ENCODE assay signal across 29 cellular contexts in the genomic region with DNA sequence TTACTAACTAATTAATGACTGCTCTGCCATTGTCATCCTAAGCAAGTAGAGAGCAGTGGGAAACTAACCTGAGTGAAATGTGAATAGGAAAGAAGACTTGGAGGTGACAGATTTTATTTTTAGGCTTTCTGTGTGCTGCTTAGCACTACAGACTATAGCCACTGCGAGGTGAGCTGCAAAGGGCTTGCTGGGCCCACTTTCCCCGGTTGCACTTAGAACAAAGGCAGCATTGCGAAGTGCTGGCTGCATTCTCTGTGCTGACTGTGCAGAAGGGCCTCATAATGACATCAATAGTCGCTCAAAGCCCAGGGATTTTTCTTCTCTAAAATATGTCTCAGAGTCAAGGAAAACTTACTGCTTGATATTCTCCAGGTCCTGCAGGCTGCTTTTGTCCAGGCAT.
DNase-seq lines count a peak whose midpoint lies in the region; ATAC-seq, FAIRE-seq and TF ChIP-seq lines count a peak whose summit lies in the region.
"Had no signal": no experiment of that assay in that cellular context is flagged by ENCODE, and none has a peak within 500 bp of the region (broad histone marks: within the 10 kb centered on the region; RNA-seq: fewer than 3 reads in every experiment).

No MANE protein-coding gene starts in this region.

- no peak for TF ChIP-seq CTCF in WTC11 (IDR thresholded peaks at IDR 0.05)
- TF ChIP-seq CTCF in glutamatergic neuron (IDR thresholded peaks at IDR 0.05; ENCODE audit: partially characterized antibody, unreplicated experiment) = no peak

- no peak for DNase-seq in WTC11 (ENCODE audit: low spot score)
- DNase-seq in glutamatergic neuron = peak; percentile 15
- DNase-seq in iPS-NIHi11 (ENCODE audit: low spot score) = peak; percentile 15
- DNase-seq in posterior cingulate gyrus = peak in 6 of 10 donors; percentile 6 to 81 (median 52)
- no peak for DNase-seq in GM12892 (ENCODE audit: insufficient read length)
- DNase-seq in natural killer cell treated with Interleukin-12 subunit alpha and Interleukin-12 subunit beta and Interleukin-15 and Interleukin-18, amount 100 ng/mL, for 72 hours (ENCODE audit: low spot score) = no peak
- no peak for DNase-seq in SK-N-DZ (ENCODE audit: low spot score)
- DNase-seq: activated CD4-positive, alpha-beta T cell treated with anti-CD3 and anti-CD28 coated beads, Interleukin-2, amount 10 ng/mL, durations not matched to agents 7 days and 5 days; activated gamma-delta T cell treated with Interleukin-2 at 50 U/mL for 16 hours; activated T-cell treated with anti-CD3 and anti-CD28 coated beads, Interleukin-2, amount 50 U/mL, for 4 hours; cerebellar nuclear complex; COR-L47; DMS79; GF-D8; HFFc6; Karpas-422; mammary epithelial cell; NCI-H1436; NCI-H2107; NCI-H524 treated with DMSO at 0.1 percent for 48 hours; SHP77 treated with DMSO at 0.1 percent for 48 hours; spleen; stimulated activated CD4-positive, alpha-beta T cell treated with anti-CD3 and anti-CD28 coated beads, Interleukin-2, amount 100 ng/mL, for 48 hours; T1000 had no signal

- peak; percentile 69 for ATAC-seq in WTC11
- ATAC-seq in natural killer cell treated with Interleukin-12 subunit alpha and Interleukin-12 subunit beta and Interleukin-15 and Interleukin-18, amount 100 ng/mL, for 72 hours = no peak
- no peak for ATAC-seq in HG02571 (IDR thresholded peaks at IDR 0.05; ENCODE audit: unreplicated experiment)
- ATAC-seq: activated T-cell treated with anti-CD3 and anti-CD28 coated beads, Interleukin-2, amount 50 U/mL, for 4 hours; gastroesophageal sphincter had no signal

- POLR2A ChIA-PET in WTC11 (lab: Charles Lee) = no interaction called here

- no peak for FAIRE-seq in GM12892 (lab: Jason Lieb, UNC)
- FAIRE-seq: astrocyte, endothelial cell of umbilical vein, GM18507 had no signal

- H3K27me3 Mint-ChIP-seq in WTC11 (ENCODE audit: low read depth) = no peaks in the 10 kb centered on the region
- no peaks in the 10 kb centered on the region for H3K27me3 Mint-ChIP-seq in glutamatergic neuron (ENCODE audit: unreplicated experiment)
- no peaks in the 10 kb centered on the region for H3K27me3 Mint-ChIP-seq in natural killer cell treated with Interleukin-12 subunit alpha and Interleukin-12 subunit beta and Interleukin-15 and Interleukin-18, amount 100 ng/mL, for 72 hours
- H3K27me3 Mint-ChIP-seq: activated CD4-positive, alpha-beta T cell treated with anti-CD3 and anti-CD28 coated beads, Interleukin-2, amount 10 ng/mL, durations not matched to agents 7 days and 5 days had no signal

- intact Hi-C loops in posterior cingulate gyrus (cut with DNase I) = no loop called here

- H3K9me3 Mint-ChIP-seq in WTC11 (0 out of 2 replicates have a peak, but pooled peaks cover under 1% of the 10 kb centered on the region), glutamatergic neuron (ENCODE audit: unreplicated experiment) (no peaks in the 10 kb centered on the region)
- peaks cover 23% of the 10 kb centered on the region for H3K9me3 Mint-ChIP-seq in natural killer cell treated with Interleukin-12 subunit alpha and Interleukin-12 subunit beta and Interleukin-15 and Interleukin-18, amount 100 ng/mL, for 72 hours
- H3K9me3 Mint-ChIP-seq: activated CD4-positive, alpha-beta T cell treated with anti-CD3 and anti-CD28 coated beads, Interleukin-2, amount 10 ng/mL, durations not matched to agents 7 days and 5 days had no signal

- TF ChIP-seq POLR2A in GM12892 (IDR thresholded peaks at IDR 0.05; ENCODE audit: low read depth, low read length) = no peak

- H3K4me3 Mint-ChIP-seq in WTC11 (no peak overlapping the region), glutamatergic neuron (ENCODE audit: unreplicated experiment) (no peak overlapping the region)
- no peak overlapping the region for H3K4me3 Mint-ChIP-seq in natural killer cell treated with Interleukin-12 subunit alpha and Interleukin-12 subunit beta and Interleukin-15 and Interleukin-18, amount 100 ng/mL, for 72 hours
- H3K4me3 Mint-ChIP-seq: activated CD4-positive, alpha-beta T cell treated with anti-CD3 and anti-CD28 coated beads, Interleukin-2, amount 10 ng/mL, durations not matched to agents 7 days and 5 days; activated T-cell treated with anti-CD3 and anti-CD28 coated beads, Interleukin-2, amount 50 U/mL, for 4 hours; HFFc6 had no signal

- H3K4me1 Mint-ChIP-seq in WTC11 = peaks cover 8% of the 10 kb centered on the region
- H3K4me1 Mint-ChIP-seq in glutamatergic neuron (ENCODE audit: low read depth, unreplicated experiment) = no peaks in the 10 kb centered on the region
- no peaks in the 10 kb centered on the region for H3K4me1 Mint-ChIP-seq in natural killer cell treated with Interleukin-12 subunit alpha and Interleukin-12 subunit beta and Interleukin-15 and Interleukin-18, amount 100 ng/mL, for 72 hours (ENCODE audit: low read depth in 2 of 2)
- H3K4me1 Mint-ChIP-seq: activated CD4-positive, alpha-beta T cell treated with anti-CD3 and anti-CD28 coated beads, Interleukin-2, amount 10 ng/mL, durations not matched to agents 7 days and 5 days had no signal

- H3K27ac Mint-ChIP-seq in WTC11 (no peak overlapping the region), glutamatergic neuron (ENCODE audit: unreplicated experiment) (no peak overlapping the region)
- H3K27ac Mint-ChIP-seq in natural killer cell treated with Interleukin-12 subunit alpha and Interleukin-12 subunit beta and Interleukin-15 and Interleukin-18, amount 100 ng/mL, for 72 hours = no peak overlapping the region
- H3K27ac Mint-ChIP-seq: activated CD4-positive, alpha-beta T cell treated with anti-CD3 and anti-CD28 coated beads, Interleukin-2, amount 10 ng/mL, durations not matched to agents 7 days and 5 days; HFFc6 had no signal

- CTCF ChIA-PET in WTC11 (lab: Charles Lee) = no interaction called here

- no peaks in the 10 kb centered on the region for H3K36me3 Mint-ChIP-seq in WTC11
- H3K36me3 Mint-ChIP-seq in glutamatergic neuron (ENCODE audit: unreplicated experiment) = no peaks in the 10 kb centered on the region
- H3K36me3 Mint-ChIP-seq in natural killer cell treated with Interleukin-12 subunit alpha and Interleukin-12 subunit beta and Interleukin-15 and Interleukin-18, amount 100 ng/mL, for 72 hours = peaks cover 11% of the 10 kb centered on the region

TF ChIP-seq in WTC11, 78 proteins besides CTCF, POLR2A, EP300 and RAD21:
- TF ChIP-seq, protein P1, sequence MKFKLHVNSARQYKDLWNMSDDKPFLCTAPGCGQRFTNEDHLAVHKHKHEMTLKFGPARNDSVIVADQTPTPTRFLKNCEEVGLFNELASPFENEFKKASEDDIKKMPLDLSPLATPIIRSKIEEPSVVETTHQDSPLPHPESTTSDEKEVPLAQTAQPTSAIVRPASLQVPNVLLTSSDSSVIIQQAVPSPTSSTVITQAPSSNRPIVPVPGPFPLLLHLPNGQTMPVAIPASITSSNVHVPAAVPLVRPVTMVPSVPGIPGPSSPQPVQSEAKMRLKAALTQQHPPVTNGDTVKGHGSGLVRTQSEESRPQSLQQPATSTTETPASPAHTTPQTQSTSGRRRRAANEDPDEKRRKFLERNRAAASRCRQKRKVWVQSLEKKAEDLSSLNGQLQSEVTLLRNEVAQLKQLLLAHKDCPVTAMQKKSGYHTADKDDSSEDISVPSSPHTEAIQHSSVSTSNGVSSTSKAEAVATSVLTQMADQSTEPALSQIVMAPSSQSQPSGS (CRISPR knock-in tag; IDR thresholded peaks at IDR 0.05; ENCODE audit: borderline replicate concordance, low read depth) = no peak
- TF ChIP-seq, protein P2, sequence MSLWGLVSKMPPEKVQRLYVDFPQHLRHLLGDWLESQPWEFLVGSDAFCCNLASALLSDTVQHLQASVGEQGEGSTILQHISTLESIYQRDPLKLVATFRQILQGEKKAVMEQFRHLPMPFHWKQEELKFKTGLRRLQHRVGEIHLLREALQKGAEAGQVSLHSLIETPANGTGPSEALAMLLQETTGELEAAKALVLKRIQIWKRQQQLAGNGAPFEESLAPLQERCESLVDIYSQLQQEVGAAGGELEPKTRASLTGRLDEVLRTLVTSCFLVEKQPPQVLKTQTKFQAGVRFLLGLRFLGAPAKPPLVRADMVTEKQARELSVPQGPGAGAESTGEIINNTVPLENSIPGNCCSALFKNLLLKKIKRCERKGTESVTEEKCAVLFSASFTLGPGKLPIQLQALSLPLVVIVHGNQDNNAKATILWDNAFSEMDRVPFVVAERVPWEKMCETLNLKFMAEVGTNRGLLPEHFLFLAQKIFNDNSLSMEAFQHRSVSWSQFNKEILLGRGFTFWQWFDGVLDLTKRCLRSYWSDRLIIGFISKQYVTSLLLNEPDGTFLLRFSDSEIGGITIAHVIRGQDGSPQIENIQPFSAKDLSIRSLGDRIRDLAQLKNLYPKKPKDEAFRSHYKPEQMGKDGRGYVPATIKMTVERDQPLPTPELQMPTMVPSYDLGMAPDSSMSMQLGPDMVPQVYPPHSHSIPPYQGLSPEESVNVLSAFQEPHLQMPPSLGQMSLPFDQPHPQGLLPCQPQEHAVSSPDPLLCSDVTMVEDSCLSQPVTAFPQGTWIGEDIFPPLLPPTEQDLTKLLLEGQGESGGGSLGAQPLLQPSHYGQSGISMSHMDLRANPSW (CRISPR knock-in tag; conservative IDR thresholded peaks at IDR 0.05; ENCODE audit: low read depth) = no peak
- TF ChIP-seq TCF7 (CRISPR knock-in tag; IDR thresholded peaks at IDR 0.05; ENCODE audit: low read depth) (no peak), NFATC4 (CRISPR knock-in tag; IDR thresholded peaks at IDR 0.05) (no peak), MLX (CRISPR knock-in tag; IDR thresholded peaks at IDR 0.05) (no peak)

Comparison
In these comparisons a context has a peak if more than half of its experiments do, and no peak if none do; other contexts are left out.
1. DNase-seq: peak in glutamatergic neuron (single experiment), iPS-NIHi11 (single experiment) and posterior cingulate gyrus (6 of 10); none in WTC11 (single experiment), GM12892 (single experiment), natural killer cell treated with Interleukin-12 subunit alpha and Interleukin-12 subunit beta and Interleukin-15 and Interleukin-18, amount 100 ng/mL, for 72 hours (single experiment) and SK-N-DZ (single experiment).